ENCODE assay signal across 14 cellular contexts in genomic region chr11:2904153-2905052, GRCh38. TPM values are rescaled to one million over a fixed set of nuclear protein-coding genes. Genes with fewer than 3 reads are reported as not detected.
DNase-seq lines count a peak whose midpoint lies in the region; ATAC-seq and TF ChIP-seq lines count a peak whose summit lies in the region.
"Had no signal": no experiment of that assay in that cellular context is flagged by ENCODE, and none has a peak within 500 bp of the region (broad histone marks: within the 10 kb centered on the region; RNA-seq: fewer than 3 reads in every experiment).

No MANE protein-coding gene starts in this region.

- H3K9me3 ChIP-seq in BLaER1 treated with 17β-estradiol and CSF1 and Interleukin-3, amounts not matched to agents 10 nM and 100 nM (replicated peaks in 1 of 11) = peaks cover 0 to 11% (median 0%) of the 10 kb centered on the region in 11 experiments; a peak in 7 of 22 replicates
- no peaks in the 10 kb centered on the region for H3K9me3 ChIP-seq in colonic mucosa

- peak overlapping the region in 8 of 11 experiments; percentile 0 to 99 (median 94); a peak in 8 of 22 replicates for H3K4me2 ChIP-seq in BLaER1 treated with 17β-estradiol and CSF1 and Interleukin-3, amounts not matched to agents 10 nM and 100 nM

- H3K9ac ChIP-seq in BLaER1 treated with 17β-estradiol and CSF1 and Interleukin-3, amounts not matched to agents 10 nM and 100 nM = no peak overlapping the region; a peak in 1 of 22 replicates
- peak overlapping the region; percentile 52 to 98 for H3K9ac ChIP-seq in colonic mucosa (ENCODE audit: low read depth in 2 of 2, low read length in 2 of 2)

- H4K20me1 ChIP-seq in BLaER1 treated with 17β-estradiol and CSF1 and Interleukin-3, amounts not matched to agents 10 nM and 100 nM = peaks cover 0 to 31% (median 0%) of the 10 kb centered on the region in 11 experiments; a peak in 5 of 22 replicates

- peaks cover 0 to 17% of the 10 kb centered on the region in 2 donors for H3K36me3 Mint-ChIP-seq in naive B cell
- H3K36me3 Mint-ChIP-seq in stimulated activated naive B cell treated with anti-CD40 and anti-IgM and Interleukin-4, amounts not matched to agents 10 μg/mL and 1 μg/mL and 100 μg/mL, for 72 hours = peaks cover 4 to 21% of the 10 kb centered on the region in 2 donors

- no peak for ATAC-seq in naive B cell (ENCODE audit: low read depth in 2 of 2)
- ATAC-seq in GM18870 (IDR thresholded peaks at IDR 0.05; ENCODE audit: unreplicated experiment) = no peak
- no peak for ATAC-seq in stimulated activated naive B cell treated with anti-CD40 and anti-IgM and Interleukin-4, amounts not matched to agents 10 μg/mL and 1 μg/mL and 100 μg/mL, for 72 hours (replicated peaks)
- ATAC-seq in GM19023 (IDR thresholded peaks at IDR 0.05; ENCODE audit: unreplicated experiment) = no peak

- no peak for TF ChIP-seq CTCF in colonic mucosa (IDR thresholded peaks at IDR 0.05)

- H3K27ac Mint-ChIP-seq in naive B cell = no peak overlapping the region
- H3K27ac Mint-ChIP-seq in stimulated activated naive B cell treated with anti-CD40 and anti-IgM and Interleukin-4, amounts not matched to agents 10 μg/mL and 1 μg/mL and 100 μg/mL, for 72 hours = no peak overlapping the region

- peaks cover 0 to 39% (median 0%) of the 10 kb centered on the region in 11 experiments; a peak in 9 of 22 replicates for H3K36me3 ChIP-seq in BLaER1 treated with 17β-estradiol and CSF1 and Interleukin-3, amounts not matched to agents 10 nM and 100 nM
- H3K36me3 ChIP-seq in colonic mucosa = no peaks in the 10 kb centered on the region

- no peak overlapping the region for H3K27ac ChIP-seq in BLaER1 treated with 17β-estradiol and CSF1 and Interleukin-3, amounts not matched to agents 10 nM and 100 nM
- H3K27ac ChIP-seq in colonic mucosa = peak overlapping the region; percentile 94

- peaks cover 0 to 10% (median 6%) of the 10 kb centered on the region in 7 donors for H3K9me3 Mint-ChIP-seq in naive B cell
- H3K9me3 Mint-ChIP-seq in stimulated activated naive B cell treated with anti-CD40 and anti-IgM and Interleukin-4, amounts not matched to agents 10 μg/mL and 1 μg/mL and 100 μg/mL, for 72 hours = peaks cover 4 to 5% of the 10 kb centered on the region in 2 donors

- no peak overlapping the region for H3K4me3 ChIP-seq in BLaER1 treated with 17β-estradiol and CSF1 and Interleukin-3, amounts not matched to agents 10 nM and 100 nM
- H3K4me3 ChIP-seq in colonic mucosa = peak overlapping the region; percentile 78

- peaks cover 39 to 68% (median 63%) of the 10 kb centered on the region in 10 experiments for H3K4me1 ChIP-seq in BLaER1 treated with 17β-estradiol and CSF1 and Interleukin-3, amounts not matched to agents 10 nM and 100 nM
- peaks cover 13% of the 10 kb centered on the region for H3K4me1 ChIP-seq in colonic mucosa

- peak overlapping the region in 5 of 8 donors; percentile 40 to 77 (median 69) for H3K4me3 Mint-ChIP-seq in naive B cell
- no peak overlapping the region for H3K4me3 Mint-ChIP-seq in stimulated activated naive B cell treated with anti-CD40 and anti-IgM and Interleukin-4, amounts not matched to agents 10 μg/mL and 1 μg/mL and 100 μg/mL, for 72 hours

- intact Hi-C loops in colonic mucosa (cut with DNase I) = no loop called here

- DNase-seq in NCI-H2196 treated with DMSO at 0.1 percent for 48 hours (lab: John Stamatoyannopoulos, UW; ENCODE audit: unreplicated experiment) (peak; percentile 78), colonic mucosa (peak; percentile 96), naive B cell (no peak), SHP77 treated with DMSO at 0.1 percent for 48 hours (lab: John Stamatoyannopoulos, UW) (no peak)
- DNase-seq in stimulated activated naive B cell treated with anti-CD40 and anti-IgM and Interleukin-4, amounts not matched to agents 10 μg/mL and 1 μg/mL and 100 μg/mL, for 72 hours = no peak
- DNase-seq: activated CD4-positive, alpha-beta T cell treated with anti-CD3 and anti-CD28 coated beads, Interleukin-2, amount 10 ng/mL, durations not matched to agents 7 days and 5 days; caudate nucleus; DMS79 treated with DMSO at 0.1 percent for 48 hours; erythroblast; stimulated activated CD4-positive, alpha-beta T cell treated with anti-CD3 and anti-CD28 coated beads, Interleukin-2, amount 100 ng/mL, for 48 hours; SW 1271 had no signal

- H3K27me3 ChIP-seq in BLaER1 treated with 17β-estradiol and CSF1 and Interleukin-3, amounts not matched to agents 10 nM and 100 nM = no peaks in the 10 kb centered on the region
- no peaks in the 10 kb centered on the region for H3K27me3 ChIP-seq in colonic mucosa

- peaks cover 0 to 49% (median 8%) of the 10 kb centered on the region in 3 donors for H3K27me3 Mint-ChIP-seq in naive B cell
- H3K27me3 Mint-ChIP-seq in stimulated activated naive B cell treated with anti-CD40 and anti-IgM and Interleukin-4, amounts not matched to agents 10 μg/mL and 1 μg/mL and 100 μg/mL, for 72 hours = peaks cover 0 to 35% of the 10 kb centered on the region in 2 donors
- H3K27me3 Mint-ChIP-seq: activated CD4-positive, alpha-beta T cell treated with anti-CD3 and anti-CD28 coated beads, Interleukin-2, amount 10 ng/mL, durations not matched to agents 7 days and 5 days had no signal

- H3K4me1 Mint-ChIP-seq in naive B cell = peaks cover 12 to 28% (median 12%) of the 10 kb centered on the region in 3 donors
- H3K4me1 Mint-ChIP-seq in stimulated activated naive B cell treated with anti-CD40 and anti-IgM and Interleukin-4, amounts not matched to agents 10 μg/mL and 1 μg/mL and 100 μg/mL, for 72 hours = peaks cover 13 to 21% of the 10 kb centered on the region in 2 donors

RNA-seq across cellular contexts. Expression of gene CDKN1C, which starts 18.8 kb away (rescaled TPM):
- total RNA-seq in colonic mucosa = 10 to 100 TPM; 10.9 to 18.2 TPM
- under 1 TPM in 1 of 6 donors, not detected in 5; 0.25 TPM for polyA plus RNA-seq in naive B cell (ENCODE audit: low read depth in 6 of 6)

RNA-seq across cellular contexts. Expression of gene PHLDA2, which starts 24.8 kb away (rescaled TPM):
- total RNA-seq in colonic mucosa = 10 to 100 TPM; 31.6 to 41.6 TPM
- not detected for polyA plus RNA-seq in naive B cell (ENCODE audit: low read depth in 6 of 6)

Comparison
In these comparisons a context has a peak if more than half of its experiments do, and no peak if none do; other contexts are left out.
1. H3K9ac ChIP-seq: peak in colonic mucosa (2 of 2); none in BLaER1 treated with 17β-estradiol and CSF1 and Interleukin-3, amounts not matched to agents 10 nM and 100 nM (0 of 11).
2. DNase-seq: peak in NCI-H2196 treated with DMSO at 0.1 percent for 48 hours (single experiment) and colonic mucosa (single experiment); none in naive B cell (single experiment), stimulated activated naive B cell treated with anti-CD40 and anti-IgM and Interleukin-4, amounts not matched to agents 10 μg/mL and 1 μg/mL and 100 μg/mL, for 72 hours (single experiment) and SHP77 treated with DMSO at 0.1 percent for 48 hours (single experiment).
3. H3K4me3 Mint-ChIP-seq: peak in naive B cell (5 of 8); none in stimulated activated naive B cell treated with anti-CD40 and anti-IgM and Interleukin-4, amounts not matched to agents 10 μg/mL and 1 μg/mL and 100 μg/mL, for 72 hours (0 of 2).